In genomic region chr11:62017878-62018642, GRCh38 we compare ENCODE assay signal across 21 cellular contexts.
"Had no signal": no experiment of that assay in that cellular context is flagged by ENCODE, and none has a peak within 500 bp of the region (broad histone marks: within the 10 kb centered on the region; RNA-seq: fewer than 3 reads in every experiment).

No MANE protein-coding gene starts in this region.

- H3K9me3 Mint-ChIP-seq: stimulated activated effector memory CD8-positive, alpha-beta T cell treated with anti-CD3 and anti-CD28 coated beads, Interleukin-12 subunit alpha, Interleukin-12 subunit beta, amount 100 ng/mL, for 72 hours had no signal

- H3K9me3 ChIP-seq: ovary, thyroid gland had no signal

- H3K36me3 ChIP-seq: ovary, thyroid gland, vagina had no signal

- H3K4me1 ChIP-seq: vagina had no signal

- H3K27me3 ChIP-seq: ovary, thyroid gland, vagina had no signal

- H3K4me3 ChIP-seq: coronary artery, ovary, thyroid gland, vagina had no signal

- H3K4me3 Mint-ChIP-seq: activated CD8-positive, alpha-beta T cell treated with anti-CD3 and anti-CD28 coated beads for 36 hours; activated T-cell treated with anti-CD3 and anti-CD28 coated beads, Interleukin-2, amount 50 U/mL, for 4 hours; brain; central memory CD8-positive, alpha-beta T cell; nephron progenitor cell; stimulated activated effector memory CD8-positive, alpha-beta T cell treated with anti-CD3 and anti-CD28 coated beads, Interleukin-12 subunit alpha, Interleukin-12 subunit beta, amount 100 ng/mL, for 72 hours; WTC11 had no signal

- DNase-seq: activated CD4-positive, alpha-beta T cell treated with anti-CD3 and anti-CD28 coated beads for 48 hours; activated CD8-positive, alpha-beta T cell treated with anti-CD3 and anti-CD28 coated beads for 36 hours; activated effector memory CD4-positive, alpha-beta T cell treated with Interleukin-2 at 50 U/mL for 16 hours; activated T-cell treated with anti-CD3 and anti-CD28 coated beads, Interleukin-2, amount 50 U/mL, for 4 hours; effector CD8-positive, alpha-beta T cell; foreskin fibroblast; glutamatergic neuron; hypothalamus; kidney; left ventricle myocardium superior; nephron progenitor cell; ovary; T-helper 9 cell; thyroid gland had no signal

- H3K27ac Mint-ChIP-seq: activated CD8-positive, alpha-beta T cell treated with anti-CD3 and anti-CD28 coated beads for 36 hours; activated naive CD4-positive, alpha-beta T cell treated with anti-CD3 and anti-CD28 coated beads, Interleukin-2, amount 50 U/mL, for 72 hours; stimulated activated effector memory CD8-positive, alpha-beta T cell treated with anti-CD3 and anti-CD28 coated beads, Interleukin-12 subunit alpha, Interleukin-12 subunit beta, amount 100 ng/mL, for 72 hours; WTC11 had no signal

- H3K27me3 Mint-ChIP-seq: activated CD8-positive, alpha-beta T cell treated with anti-CD3 and anti-CD28 coated beads for 36 hours had no signal

- H3K4me1 Mint-ChIP-seq: central memory CD8-positive, alpha-beta T cell; stimulated activated effector memory CD8-positive, alpha-beta T cell treated with anti-CD3 and anti-CD28 coated beads, Interleukin-12 subunit alpha, Interleukin-12 subunit beta, amount 100 ng/mL, for 72 hours; WTC11 had no signal

- ATAC-seq: activated CD8-positive, alpha-beta T cell treated with anti-CD3 and anti-CD28 coated beads for 36 hours; activated naive CD4-positive, alpha-beta T cell treated with anti-CD3 and anti-CD28 coated beads, Interleukin-2, amount 50 U/mL, for 72 hours; activated T-cell treated with anti-CD3 and anti-CD28 coated beads, Interleukin-2, amount 50 U/mL, for 4 hours; left ventricle myocardium superior; stimulated activated effector memory CD8-positive, alpha-beta T cell treated with anti-CD3 and anti-CD28 coated beads, Interleukin-12 subunit alpha, Interleukin-12 subunit beta, amount 100 ng/mL, for 72 hours; WTC11 had no signal

- H3K36me3 Mint-ChIP-seq: brain; stimulated activated effector memory CD8-positive, alpha-beta T cell treated with anti-CD3 and anti-CD28 coated beads, Interleukin-12 subunit alpha, Interleukin-12 subunit beta, amount 100 ng/mL, for 72 hours had no signal
